ENCODE assay signal across 31 cellular contexts in the genomic region with DNA sequence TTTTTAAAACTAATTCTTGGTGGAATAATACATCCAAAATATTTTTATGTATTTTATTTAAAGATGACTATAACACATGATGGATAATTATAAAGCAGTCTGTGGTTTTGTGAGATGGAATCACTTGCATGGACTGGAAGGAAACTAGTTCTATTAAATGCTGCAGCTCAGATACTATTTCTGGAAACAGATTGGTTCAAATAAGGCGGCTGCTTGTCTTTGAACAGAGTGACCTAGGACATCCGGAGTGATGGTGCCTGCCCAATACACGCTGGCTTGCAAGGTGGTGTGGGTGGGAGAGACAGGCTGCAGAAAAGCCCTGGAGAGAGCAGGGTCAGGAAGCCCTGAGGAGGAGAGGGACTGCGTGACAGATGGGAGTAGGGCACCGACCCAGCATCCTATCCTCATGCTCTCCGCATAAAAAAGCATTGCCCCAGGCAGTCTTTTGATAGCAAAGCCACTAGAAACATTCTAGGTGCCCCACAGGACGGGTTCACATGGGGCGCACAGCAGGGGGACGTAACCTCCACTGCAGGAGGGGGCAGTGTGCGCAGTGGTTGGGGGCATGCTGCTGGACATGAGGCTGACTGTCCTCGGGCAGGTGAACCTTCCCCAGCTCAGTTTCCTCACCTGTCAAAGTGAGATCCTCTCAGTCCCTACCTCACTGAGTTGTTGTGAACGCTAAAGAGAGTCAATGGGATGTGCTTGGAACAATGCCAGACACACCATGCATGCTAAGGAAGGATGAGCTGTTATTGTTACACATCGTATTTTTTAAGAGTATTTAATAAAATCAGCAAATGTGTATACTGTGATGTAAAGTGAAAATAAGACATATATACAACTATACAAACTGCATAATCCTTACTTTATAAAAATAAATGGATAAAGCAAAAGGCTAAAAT.
DNase-seq lines count a peak whose midpoint lies in the region; ATAC-seq and TF ChIP-seq lines count a peak whose summit lies in the region.
"Had no signal": no experiment of that assay in that cellular context is flagged by ENCODE, and none has a peak within 500 bp of the region (broad histone marks: within the 10 kb centered on the region; RNA-seq: fewer than 3 reads in every experiment).

No MANE protein-coding gene starts in this region.

- TF ChIP-seq CTCF in BJ (IDR thresholded peaks at IDR 0.05; ENCODE audit: insufficient read depth, low read depth, low read length): no peak

- peaks cover 0 to 2% (median 0%) of the 10 kb centered on the region in 3 donors for H3K36me3 Mint-ChIP-seq in naive thymus-derived CD8-positive, alpha-beta T cell
- H3K36me3 Mint-ChIP-seq in activated naive CD8-positive, alpha-beta T cell treated with anti-CD3 and anti-CD28 coated beads, Interleukin-2, amount 50 U/mL, for 24 hours (ENCODE audit: low read depth): no peaks in the 10 kb centered on the region
- H3K36me3 Mint-ChIP-seq: stimulated activated naive B cell treated with anti-CD40 and anti-IgM and Interleukin-4, amounts not matched to agents 10 μg/mL and 1 μg/mL and 100 μg/mL, for 72 hours had no signal

- peak; percentile 4 for DNase-seq in BJ (ENCODE audit: low read depth)
- DNase-seq in G401 (ENCODE audit: low spot score): peak; percentile 11
- DNase-seq in NCI-H748 treated with DMSO at 0.1 percent for 48 hours (lab: John Stamatoyannopoulos, UW): peak; percentile 39
- no peak for DNase-seq in epithelial cell of prostate (ENCODE audit: low read depth, low spot score)
- no peak for DNase-seq in naive thymus-derived CD8-positive, alpha-beta T cell
- DNase-seq in activated naive CD8-positive, alpha-beta T cell treated with anti-CD3 and anti-CD28 coated beads, Interleukin-2, amount 50 U/mL, for 24 hours: no peak
- DNase-seq: activated CD4-positive, alpha-beta T cell treated with anti-CD3 and anti-CD28 coated beads, Interleukin-2, amount 50 U/mL, for 48 hours; activated CD4-positive, CD25-positive, alpha-beta regulatory T cell; activated CD8-positive, alpha-beta memory T cell treated with anti-CD3 and anti-CD28 coated beads, Interleukin-2, amount 50 U/mL, for 48 hours; activated effector memory CD4-positive, alpha-beta T cell treated with Interleukin-2 at 50 U/mL for 16 hours; Caco-2; DMS79 treated with DMSO at 0.1 percent for 48 hours; effector memory CD8-positive, alpha-beta T cell; foreskin keratinocyte; midbrain; NCI-H1105 treated with DMSO at 0.1 percent for 48 hours; NCI-H2107; NCI-H774; nephron progenitor cell; OCI-M1; pancreas; stimulated activated CD4-positive, alpha-beta T cell treated with anti-CD3 and anti-CD28 coated beads, Interleukin-12 subunit alpha, Interleukin-12 subunit beta, amount 100 ng/mL, for 4 hours; stimulated activated CD4-positive, alpha-beta T cell treated with anti-CD3 and anti-CD28 coated beads, Interleukin-4, amount 100 ng/mL, for 24 hours; stimulated activated naive B cell treated with anti-CD40 and anti-IgM and Interleukin-4, amounts not matched to agents 10 μg/mL and 1 μg/mL and 100 μg/mL, for 72 hours; SW 1271 had no signal

- peak overlapping the region; percentile 89 for H3K27ac ChIP-seq in epithelial cell of prostate
- H3K27ac ChIP-seq: BLaER1, coronary artery, foreskin keratinocyte, pancreas, right atrium auricular region had no signal

- H3K4me3 Mint-ChIP-seq in naive thymus-derived CD8-positive, alpha-beta T cell: no peak overlapping the region
- no peak overlapping the region for H3K4me3 Mint-ChIP-seq in activated naive CD8-positive, alpha-beta T cell treated with anti-CD3 and anti-CD28 coated beads, Interleukin-2, amount 50 U/mL, for 24 hours
- H3K4me3 Mint-ChIP-seq: effector memory CD8-positive, alpha-beta T cell; nephron progenitor cell; stimulated activated naive B cell treated with anti-CD40 and anti-IgM and Interleukin-4, amounts not matched to agents 10 μg/mL and 1 μg/mL and 100 μg/mL, for 72 hours had no signal

- H3K27me3 ChIP-seq in BJ (ENCODE audit: control insufficient read depth, insufficient read depth, low read length): no peaks in the 10 kb centered on the region
- H3K27me3 ChIP-seq: BLaER1, foreskin keratinocyte, pancreas, right atrium auricular region had no signal

- H3K36me3 ChIP-seq in BJ (ENCODE audit: control insufficient read depth, insufficient read depth, low read length): peaks cover 12% of the 10 kb centered on the region
- H3K36me3 ChIP-seq: pancreas had no signal

- H3K4me3 ChIP-seq in BJ (ENCODE audit: low read depth, low read length): no peak overlapping the region
- H3K4me3 ChIP-seq: BLaER1, coronary artery, pancreas, right atrium auricular region had no signal

- peaks cover 0 to 16% (median 0%) of the 10 kb centered on the region in 9 donors for H3K9me3 Mint-ChIP-seq in naive thymus-derived CD8-positive, alpha-beta T cell
- H3K9me3 Mint-ChIP-seq in activated naive CD8-positive, alpha-beta T cell treated with anti-CD3 and anti-CD28 coated beads, Interleukin-2, amount 50 U/mL, for 24 hours: no peaks in the 10 kb centered on the region
- H3K9me3 Mint-ChIP-seq: effector memory CD8-positive, alpha-beta T cell; nephron progenitor cell had no signal

- CTCF ChIA-PET in BJ (lab: Yijun Ruan, JAX): no interaction called here

- in situ Hi-C loops in G401 (cut with HindIII; ENCODE audit: low sequenced_read_pairs): no loop called here

- H3K27me3 Mint-ChIP-seq in naive thymus-derived CD8-positive, alpha-beta T cell: peaks cover 0 to 3% (median 0%) of the 10 kb centered on the region in 5 donors
- H3K27me3 Mint-ChIP-seq in activated naive CD8-positive, alpha-beta T cell treated with anti-CD3 and anti-CD28 coated beads, Interleukin-2, amount 50 U/mL, for 24 hours: peaks cover 2% of the 10 kb centered on the region
- H3K27me3 Mint-ChIP-seq: effector memory CD8-positive, alpha-beta T cell; stimulated activated naive B cell treated with anti-CD40 and anti-IgM and Interleukin-4, amounts not matched to agents 10 μg/mL and 1 μg/mL and 100 μg/mL, for 72 hours had no signal

- no peaks in the 10 kb centered on the region for H3K4me1 Mint-ChIP-seq in naive thymus-derived CD8-positive, alpha-beta T cell
- no peaks in the 10 kb centered on the region for H3K4me1 Mint-ChIP-seq in activated naive CD8-positive, alpha-beta T cell treated with anti-CD3 and anti-CD28 coated beads, Interleukin-2, amount 50 U/mL, for 24 hours
- H3K4me1 Mint-ChIP-seq: nephron progenitor cell; stimulated activated naive B cell treated with anti-CD40 and anti-IgM and Interleukin-4, amounts not matched to agents 10 μg/mL and 1 μg/mL and 100 μg/mL, for 72 hours had no signal

- H3K27ac Mint-ChIP-seq in naive thymus-derived CD8-positive, alpha-beta T cell: no peak overlapping the region
- H3K27ac Mint-ChIP-seq in activated naive CD8-positive, alpha-beta T cell treated with anti-CD3 and anti-CD28 coated beads, Interleukin-2, amount 50 U/mL, for 24 hours: no peak overlapping the region
- H3K27ac Mint-ChIP-seq: effector memory CD8-positive, alpha-beta T cell; nephron progenitor cell; stimulated activated naive B cell treated with anti-CD40 and anti-IgM and Interleukin-4, amounts not matched to agents 10 μg/mL and 1 μg/mL and 100 μg/mL, for 72 hours had no signal

- POLR2A ChIA-PET in BJ (lab: Charles Lee): no interaction called here
- POLR2A ChIA-PET in naive thymus-derived CD8-positive, alpha-beta T cell (lab: Charles Lee): no interaction called here

- no peak for ATAC-seq in naive thymus-derived CD8-positive, alpha-beta T cell
- ATAC-seq in activated naive CD8-positive, alpha-beta T cell treated with anti-CD3 and anti-CD28 coated beads, Interleukin-2, amount 50 U/mL, for 24 hours: no peak
- ATAC-seq in GM21526 (IDR thresholded peaks at IDR 0.05; ENCODE audit: low FRiP score, unreplicated experiment): no peak
- no peak for ATAC-seq in GM18867 (IDR thresholded peaks at IDR 0.05; ENCODE audit: unreplicated experiment)
- ATAC-seq: effector memory CD8-positive, alpha-beta T cell; esophagus mucosa; pancreas; stimulated activated naive B cell treated with anti-CD40 and anti-IgM and Interleukin-4, amounts not matched to agents 10 μg/mL and 1 μg/mL and 100 μg/mL, for 72 hours had no signal

Comparison
In these comparisons a context has a peak if more than half of its experiments do, and no peak if none do; other contexts are left out.
1. DNase-seq: peak in BJ (single experiment), G401 (single experiment) and NCI-H748 treated with DMSO at 0.1 percent for 48 hours (single experiment); none in epithelial cell of prostate (single experiment), naive thymus-derived CD8-positive, alpha-beta T cell (0 of 10) and activated naive CD8-positive, alpha-beta T cell treated with anti-CD3 and anti-CD28 coated beads, Interleukin-2, amount 50 U/mL, for 24 hours (single experiment).